In the genomic region with DNA sequence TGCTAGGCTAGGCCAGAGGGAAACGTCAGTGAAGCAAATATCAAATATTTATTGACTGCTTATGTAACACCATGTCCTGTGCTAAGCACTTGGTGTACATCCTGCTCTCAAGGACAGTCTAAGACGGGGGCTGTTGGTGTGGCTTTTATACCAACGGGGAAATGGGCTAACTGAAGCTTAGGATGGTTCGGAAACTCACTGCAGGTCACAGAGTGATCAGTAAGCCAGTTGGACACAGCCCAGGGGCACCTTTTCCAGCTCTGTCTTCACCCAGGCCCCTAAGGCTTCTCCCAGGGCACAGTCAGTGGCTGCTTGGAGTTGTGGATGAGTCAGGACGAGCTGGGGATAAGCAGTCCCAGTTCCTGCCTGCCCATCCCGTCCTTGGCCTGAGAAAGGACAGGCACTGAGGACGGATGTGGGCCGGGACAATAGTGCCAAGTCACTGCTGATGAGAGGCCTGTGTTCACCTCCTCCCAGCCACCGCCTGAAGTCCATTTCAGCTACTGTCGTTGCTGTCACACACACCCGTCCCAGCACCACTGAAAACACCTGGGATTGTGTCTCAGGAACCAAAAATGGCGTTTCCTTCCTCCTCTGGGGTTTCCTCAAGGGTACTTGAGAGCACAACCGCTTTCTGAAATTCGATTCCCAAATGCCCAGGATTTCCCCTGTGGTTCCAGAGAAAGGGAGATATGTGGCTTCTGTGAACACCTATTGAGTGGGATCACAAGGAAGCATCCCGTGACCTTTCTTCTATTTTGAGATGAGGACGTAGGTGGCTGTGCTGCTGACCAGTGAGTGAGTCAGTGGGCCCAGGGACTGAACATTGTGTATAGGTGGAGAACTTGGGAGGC, we compare ENCODE assay signal across 12 cellular contexts. TPM values are rescaled to one million over a fixed set of nuclear protein-coding genes. Genes with fewer than 3 reads are reported as not detected.
DNase-seq lines count a peak whose midpoint lies in the region; ATAC-seq and TF ChIP-seq lines count a peak whose summit lies in the region.
"Had no signal": no experiment of that assay in that cellular context is flagged by ENCODE, and none has a peak within 500 bp of the region (broad histone marks: within the 10 kb centered on the region; RNA-seq: fewer than 3 reads in every experiment).

No MANE protein-coding gene starts in this region.

- no peak overlapping the region for H3K18ac ChIP-seq in neuronal stem cell (ENCODE audit: low read length)

- H3K9me3 Mint-ChIP-seq in GM23338 (peaks cover 49% of the 10 kb centered on the region), Caco-2 (ENCODE audit: unreplicated experiment) (peaks cover 26% of the 10 kb centered on the region)

- H3K27me3 ChIP-seq in GM23338 (ENCODE audit: insufficient read depth) (no peaks in the 10 kb centered on the region), heart left ventricle (no peaks in the 10 kb centered on the region), neuronal stem cell (ENCODE audit: control insufficient read depth in 3 of 3, insufficient read depth in 3 of 3, low read depth in 1 of 3, low read length in 3 of 3) (no peaks in the 10 kb centered on the region), ovary (no peaks in the 10 kb centered on the region), Caco-2 (replicated peaks; ENCODE audit: control insufficient read depth, insufficient read depth, low read length) (no peaks in the 10 kb centered on the region)
- H3K27me3 ChIP-seq: ascending aorta had no signal

- TF ChIP-seq POLR2A in heart left ventricle (IDR thresholded peaks at IDR 0.05) (no peak), ovary (IDR thresholded peaks at IDR 0.05) (no peak)

- no peak overlapping the region for H3K9ac ChIP-seq in neuronal stem cell (ENCODE audit: low read depth, low read length, poor library complexity)

- H3K36me3 Mint-ChIP-seq in GM23338 (ENCODE audit: low read depth) (peaks cover 72% of the 10 kb centered on the region), Caco-2 (ENCODE audit: insufficient read depth, unreplicated experiment) (no peaks in the 10 kb centered on the region)

- CTCF ChIA-PET in Caco-2 (lab: Charles Lee) = no interaction called here

- H3K9me2 ChIP-seq in GM23338 (ENCODE audit: insufficient read depth) = no peaks in the 10 kb centered on the region

- no peak overlapping the region for H2AK5ac ChIP-seq in neuronal stem cell (ENCODE audit: low read depth, low read length)

- H2AFZ ChIP-seq in GM23338 (no peak overlapping the region), neuronal stem cell (ENCODE audit: low read length) (peak overlapping the region; percentile 8)

- POLR2A ChIA-PET in Caco-2 (lab: Charles Lee) = no interaction called here

- H4K91ac ChIP-seq in neuronal stem cell (ENCODE audit: low read depth, low read length, poor library complexity) = no peak overlapping the region

- WGBS in heart left ventricle, 4 donors = 66 to 72% (median 70%) methylated on average over 16 of the region's 16 CpGs
- WGBS in neuronal stem cell (ENCODE audit: extremely low coverage in 2 of 2, insufficient read length in 2 of 2, insufficient replicate concordance in 1 of 2), 2 donors = no CpG with 5 or more reads among the region's 16 CpGs
- 71 to 77% (median 77%) methylated on average over 16 of the region's 16 CpGs for WGBS in ovary, 3 donors

- no peak overlapping the region for H3K4me3 ChIP-seq in GM23338
- H3K4me3 ChIP-seq in heart left ventricle = no peak overlapping the region
- no peak overlapping the region for H3K4me3 ChIP-seq in neuronal stem cell (ENCODE audit: low read length in 2 of 2)
- no peak overlapping the region for H3K4me3 ChIP-seq in ovary
- H3K4me3 ChIP-seq in Caco-2 (ENCODE audit: low read depth, low read length) = no peak overlapping the region
- H3K4me3 ChIP-seq: ascending aorta had no signal

- no peak overlapping the region for H3K14ac ChIP-seq in neuronal stem cell (ENCODE audit: low read length)

- no peak for ATAC-seq in GM23338
- ATAC-seq in heart left ventricle = peak; percentile 47 to 97 (median 66)

- TF ChIP-seq CTCF in GM23338 (conservative IDR thresholded peaks at IDR 0.05; ENCODE audit: low read depth in 2 of 2) (no peak), heart left ventricle (IDR thresholded peaks at IDR 0.05) (no peak), ovary (IDR thresholded peaks at IDR 0.05) (no peak), Caco-2 (IDR thresholded peaks at IDR 0.05; ENCODE audit: insufficient read depth in 1 of 2, low read depth in 1 of 2, low read length in 1 of 2, severe bottlenecking in 1 of 2, unreplicated experiment in 1 of 2) (no peak)

- H3K23ac ChIP-seq in neuronal stem cell (ENCODE audit: low read depth, low read length, poor library complexity) = no peak overlapping the region

- no peak overlapping the region for H3K4ac ChIP-seq in neuronal stem cell (ENCODE audit: low read length)

- no peaks in the 10 kb centered on the region for H3K79me1 ChIP-seq in neuronal stem cell (ENCODE audit: low read depth, low read length)

- H3F3A ChIP-seq in GM23338 (replicated peaks; ENCODE audit: low read depth) = 0 out of 2 replicates have a peak, but pooled peaks cover under 1% of the 10 kb centered on the region

- no peaks in the 10 kb centered on the region for H3K79me2 ChIP-seq in GM23338 (replicated peaks; ENCODE audit: insufficient read depth)

- no peaks in the 10 kb centered on the region for H4K20me1 ChIP-seq in GM23338 (replicated peaks; ENCODE audit: insufficient read depth)

- H3K27ac Mint-ChIP-seq in GM23338 (0 out of 2 replicates have a peak overlapping the region, but pooled peaks have one; percentile 13), Caco-2 (ENCODE audit: unreplicated experiment) (no peak overlapping the region)

- no peak for TF ChIP-seq EP300 in ovary (IDR thresholded peaks at IDR 0.05)

- H3K4me2 ChIP-seq in GM23338 (no peak overlapping the region), neuronal stem cell (ENCODE audit: insufficient read depth, low read length, poor library complexity, severe bottlenecking) (no peak overlapping the region)

- no peak overlapping the region for H2BK5ac ChIP-seq in neuronal stem cell (ENCODE audit: low read length)

- H3K27ac ChIP-seq in GM23338 (ENCODE audit: low read depth) = no peak overlapping the region
- H3K27ac ChIP-seq in heart left ventricle = peak overlapping the region in 10 of 12 donors; percentile 4 to 67 (median 30)
- H3K27ac ChIP-seq in neuronal stem cell (replicated peaks; ENCODE audit: low read length) = no peak overlapping the region
- H3K27ac ChIP-seq in ovary = no peak overlapping the region
- H3K27ac ChIP-seq: ascending aorta had no signal

- H2BK120ac ChIP-seq in neuronal stem cell (ENCODE audit: low read depth, low read length) = no peak overlapping the region

- H3K27me3 Mint-ChIP-seq in GM23338 (ENCODE audit: insufficient read depth, low read depth, poor library complexity) = peaks cover 15% of the 10 kb centered on the region
- H3K27me3 Mint-ChIP-seq in Caco-2 (ENCODE audit: insufficient read depth, unreplicated experiment) = no peaks in the 10 kb centered on the region

- H3K4me1 Mint-ChIP-seq in GM23338 (no peaks in the 10 kb centered on the region; the same call in 2 of the 3 replicates), Caco-2 (ENCODE audit: low read depth, unreplicated experiment) (no peaks in the 10 kb centered on the region)
- H3K4me1 Mint-ChIP-seq: CD8-positive, alpha-beta memory T cell had no signal

- BruUV-seq in Caco-2 (replicated peaks; lab: Mats Ljungman, UMichigan) = no TSS peak

- H4K8ac ChIP-seq in neuronal stem cell (ENCODE audit: low read depth, low read length) = no peak overlapping the region

- H2BK12ac ChIP-seq in neuronal stem cell (ENCODE audit: low read length) = no peak overlapping the region

- H3K4me1 ChIP-seq in GM23338 (ENCODE audit: insufficient read depth) (peaks cover 6% of the 10 kb centered on the region; the same call in 1 of the 2 replicates), heart left ventricle (peaks cover 0 to 10% (median 0%) of the 10 kb centered on the region in 12 donors), neuronal stem cell (ENCODE audit: control insufficient read depth in 2 of 2, insufficient read depth in 1 of 2, low read depth in 1 of 2, low read length in 2 of 2) (peaks cover 0 to 5% of the 10 kb centered on the region in 2 donors), ovary (ENCODE audit: insufficient read depth) (no peaks in the 10 kb centered on the region), Caco-2 (no peaks in the 10 kb centered on the region)
- H3K4me1 ChIP-seq: ascending aorta had no signal

- H3K36me3 ChIP-seq in GM23338 (ENCODE audit: insufficient read depth) (peaks cover 22% of the 10 kb centered on the region), heart left ventricle (no peaks in the 10 kb centered on the region), neuronal stem cell (replicated peaks in 1 of 2; ENCODE audit: control insufficient read depth in 2 of 2, insufficient read depth in 2 of 2, low read length in 2 of 2) (peaks cover 0 to 2% of the 10 kb centered on the region in 2 donors), ovary (no peaks in the 10 kb centered on the region), Caco-2 (ENCODE audit: control insufficient read depth, insufficient read depth, low read length) (no peaks in the 10 kb centered on the region)
- H3K36me3 ChIP-seq: ascending aorta had no signal

- H3K4me3 Mint-ChIP-seq in GM23338 (no peak overlapping the region), Caco-2 (ENCODE audit: unreplicated experiment) (no peak overlapping the region)
- H3K4me3 Mint-ChIP-seq: CD8-positive, alpha-beta memory T cell had no signal

- H2BK15ac ChIP-seq in neuronal stem cell (ENCODE audit: low read length) = no peak overlapping the region

- intact Hi-C loops in heart left ventricle (cut with DNase I) = no loop called here
- intact Hi-C loops in ovary (cut with DNase I) = no loop called here
- intact Hi-C loops in Caco-2 (cut with micrococcal nuclease; ENCODE audit: unreplicated experiment) = no loop called here

- H3K9me3 ChIP-seq in heart left ventricle (peaks cover 0 to 29% (median 15%) of the 10 kb centered on the region in 12 donors), neuronal stem cell (replicated peaks in 1 of 2; ENCODE audit: control insufficient read depth in 2 of 2, insufficient read depth in 1 of 2, low read depth in 1 of 2, low read length in 2 of 2) (peaks cover 10 to 41% of the 10 kb centered on the region in 2 donors), ovary (peaks cover 0 to 3% of the 10 kb centered on the region in 2 donors), Caco-2 (peaks cover 19% of the 10 kb centered on the region)

- no peak for DNase-seq in GM23338 (ENCODE audit: low spot score)
- DNase-seq in T1000 (lab: John Stamatoyannopoulos, UW) = peak; percentile 48
- DNase-seq in heart left ventricle = peak in 3 of 5 donors; percentile 40 to 50 (median 43)
- DNase-seq in neuronal stem cell (ENCODE audit: low spot score) = no peak
- DNase-seq in ovary = no peak
- no peak for DNase-seq in SIG-M5 treated with dmso at 0.1 percent for 504 hours (lab: John Stamatoyannopoulos, UW; ENCODE audit: unreplicated experiment)
- no peak for DNase-seq in HUDEP-2 (lab: John Stamatoyannopoulos, UW; ENCODE audit: unreplicated experiment in 76 of 76)
- no peak for DNase-seq in Caco-2
- DNase-seq: CD8-positive, alpha-beta memory T cell; hypothalamus; NCI-H69 had no signal

RNA-seq across cellular contexts. Expression of a gene that starts 17.5 kb away (rescaled TPM):
- 177 and 240 TPM in 2 replicates for total RNA-seq in GM23338 (2014; rRNA removed; shearing (Covaris generic))
- 70.6 and 70.9 TPM in 2 replicates for polyA plus RNA-seq in GM23338 (2016; fragmentation: Nextera tagmentation; extraction: Ambion mirVana)
- 10 to 100 TPM in 5 of 9 donors, 1 to 10 TPM in 4; 4.5 to 21.3 (median 13.8) TPM for total RNA-seq in heart left ventricle
- polyA plus RNA-seq in heart left ventricle = 1 to 10 TPM; 4.5 to 7.2 TPM
- 10.5 TPM for polyA plus RNA-seq in neuronal stem cell (2013, experiment 1 of 2)
- polyA plus RNA-seq in neuronal stem cell (2013, experiment 2 of 2) = 11.3 TPM
- 10 to 100 TPM in 1 of 7 donors, 1 to 10 TPM in 6; 1.9 to 15.9 (median 5.5) TPM for total RNA-seq in ovary
- 1 to 10 TPM; 2.0 to 8.6 TPM for polyA plus RNA-seq in ovary
- total RNA-seq in Caco-2 (2022) = 7.7 and 8.3 TPM in 2 replicates
- polyA plus RNA-seq: CD8-positive, alpha-beta memory T cell had no signal

Comparison
In these comparisons a context has a peak if more than half of its experiments do, and no peak if none do; other contexts are left out.
1. DNase-seq: peak in T1000 (single experiment) and heart left ventricle (3 of 5); none in GM23338 (single experiment), neuronal stem cell (single experiment), ovary (0 of 5), SIG-M5 treated with dmso at 0.1 percent for 504 hours (single experiment), HUDEP-2 (0 of 76) and Caco-2 (0 of 2).
2. H3K27ac ChIP-seq: peak in heart left ventricle (10 of 12); none in GM23338 (single experiment), neuronal stem cell (single experiment) and ovary (0 of 2).